In genomic region chr7:100477871-100478248, GRCh38 we compare ENCODE assay signal across 8 cellular contexts. TPM values are rescaled to one million over a fixed set of nuclear protein-coding genes. Genes with fewer than 3 reads are reported as not detected.
DNase-seq lines count a peak whose midpoint lies in the region; ATAC-seq and TF ChIP-seq lines count a peak whose summit lies in the region.

No MANE protein-coding gene starts in this region.

- H3F3A ChIP-seq in MM.1S (ENCODE audit: insufficient read depth, low read length), result peaks cover 3% of the 10 kb centered on the region; the same call in 1 of the 2 replicates

- no peaks in the 10 kb centered on the region for H3K9me3 Mint-ChIP-seq in effector memory CD8-positive, alpha-beta T cell
- no peaks in the 10 kb centered on the region for H3K9me3 Mint-ChIP-seq in neural crest cell

- H3K4me3 ChIP-seq in BJ (ENCODE audit: low read depth, low read length) (peak overlapping the region; percentile 98), MM.1S (ENCODE audit: low read length) (peak overlapping the region; percentile 92)

- no peaks in the 10 kb centered on the region for H3K27me3 ChIP-seq in BJ (ENCODE audit: control insufficient read depth, insufficient read depth, low read length)
- H3K27me3 ChIP-seq in MM.1S (replicated peaks; ENCODE audit: insufficient read depth, low read length), result no peaks in the 10 kb centered on the region

- H3K9me2 ChIP-seq in MM.1S (replicated peaks; ENCODE audit: insufficient read depth, low read length), result no peaks in the 10 kb centered on the region

- no peak for TF ChIP-seq CTCF in BJ (IDR thresholded peaks at IDR 0.05; ENCODE audit: insufficient read depth, low read depth, low read length)
- no peak for TF ChIP-seq CTCF in MM.1S (IDR thresholded peaks at IDR 0.05; ENCODE audit: low read length)
- no peak for TF ChIP-seq CTCF in neural crest cell (conservative IDR thresholded peaks at IDR 0.05)

- CTCF ChIA-PET in BJ (lab: Yijun Ruan, JAX), result interaction anchor here (0.8 to 5.2 kb wide), 7 partner anchors 9 to 124 kb away, joined by 3 to 34 read pairs (median 11); partner anchors contain the start of genes PCOLCE and SPACDR

- no peak overlapping the region for H2AFZ ChIP-seq in MM.1S (ENCODE audit: low read length)

- POLR2A ChIA-PET in BJ (lab: Charles Lee), result interaction anchor here (0.6 kb wide), 1 partner anchor 70 kb away, joined by 3 read pairs; no protein-coding TSS in a partner anchor

- peak overlapping the region; percentile 61 for H3K4me2 ChIP-seq in MM.1S (ENCODE audit: low read depth, low read length)

- no peaks in the 10 kb centered on the region for H4K20me1 ChIP-seq in MM.1S (ENCODE audit: insufficient read depth, low read length)

- H3K27me3 Mint-ChIP-seq in effector memory CD8-positive, alpha-beta T cell, result no peaks in the 10 kb centered on the region
- no peaks in the 10 kb centered on the region for H3K27me3 Mint-ChIP-seq in neural crest cell (ENCODE audit: low read depth)

- H3K27ac Mint-ChIP-seq in effector memory CD8-positive, alpha-beta T cell, result peak overlapping the region; percentile 81 to 92
- no peak overlapping the region for H3K27ac Mint-ChIP-seq in neural crest cell (ENCODE audit: unreplicated experiment)

- H3K9ac ChIP-seq in MM.1S (ENCODE audit: low read length), result peak overlapping the region; percentile 78; the same call in 1 of the 2 replicates

- no peak overlapping the region for H3K27ac ChIP-seq in MM.1S (ENCODE audit: low read length)

- peaks cover 59% of the 10 kb centered on the region for H3K36me3 Mint-ChIP-seq in effector memory CD8-positive, alpha-beta T cell (ENCODE audit: insufficient read depth)
- no peaks in the 10 kb centered on the region for H3K36me3 Mint-ChIP-seq in neural crest cell (ENCODE audit: low read depth)

- peaks cover 42 to 50% of the 10 kb centered on the region in 2 donors for H3K4me1 Mint-ChIP-seq in effector memory CD8-positive, alpha-beta T cell (ENCODE audit: low read depth in 2 of 2)
- peaks cover 36% of the 10 kb centered on the region for H3K4me1 Mint-ChIP-seq in neural crest cell

- ATAC-seq in effector memory CD8-positive, alpha-beta T cell (replicated peaks), result no peak

- H3K4me1 ChIP-seq in MM.1S (ENCODE audit: low read length), result peaks cover 11% of the 10 kb centered on the region

- H3K36me3 ChIP-seq in BJ (ENCODE audit: control insufficient read depth, insufficient read depth, low read length) (peaks cover 10% of the 10 kb centered on the region), MM.1S (replicated peaks; ENCODE audit: insufficient read depth, low read length) (no peaks in the 10 kb centered on the region)

- H3K9me3 ChIP-seq in MM.1S (replicated peaks; ENCODE audit: insufficient read depth, low read length), result no peaks in the 10 kb centered on the region

- peaks cover 40% of the 10 kb centered on the region for H3K79me2 ChIP-seq in MM.1S (ENCODE audit: low read length)

- no peak for DNase-seq in BJ (ENCODE audit: low read depth)
- no peak for DNase-seq in MM.1S
- DNase-seq in effector memory CD8-positive, alpha-beta T cell, result no peak
- no peak for DNase-seq in neural crest cell (ENCODE audit: low read depth, low spot score)
- DNase-seq in NCI-H1436 (lab: John Stamatoyannopoulos, UW), result no peak
- DNase-seq in Kasumi-1 (lab: John Stamatoyannopoulos, UW), result no peak
- DNase-seq in stimulated activated CD4-positive, alpha-beta T cell treated with anti-CD3 and anti-CD28 coated beads, Interleukin-1b, Interleukin-23, amount 100 ng/mL, for 48 hours, result no peak
- DNase-seq in medulla oblongata (ENCODE audit: extremely low spot score), result no peak

- peak overlapping the region; percentile 82 to 83 for H3K4me3 Mint-ChIP-seq in effector memory CD8-positive, alpha-beta T cell
- H3K4me3 Mint-ChIP-seq in neural crest cell, result peak overlapping the region; percentile 93

RNA-seq across cellular contexts. Expression of gene TSC22D4, which starts 1.2 kb away (rescaled TPM):
- polyA plus RNA-seq in BJ (2011; rRNA removed), result 9.7 and 20.7 TPM in 2 replicates
- 7.5 and 9.5 TPM in 2 replicates for polyA minus RNA-seq in BJ (2011; rRNA and poly(A)+ RNA removed)
- total RNA-seq in neural crest cell, result 28.8 and 32.8 TPM in 2 replicates

RNA-seq across cellular contexts. Expression of gene NYAP1, which starts 5.9 kb away (rescaled TPM):
- 0.10 and 0.15 TPM in 2 replicates for polyA plus RNA-seq in BJ (2011; rRNA removed)
- not detected in 2 replicates for polyA minus RNA-seq in BJ (2011; rRNA and poly(A)+ RNA removed)
- 4.8 and 5.2 TPM in 2 replicates for total RNA-seq in neural crest cell

RNA-seq across cellular contexts. Expression of gene SPACDR, which starts 13.8 kb away (rescaled TPM):
- 0.21 and 0.32 TPM in 2 replicates for polyA plus RNA-seq in BJ (2011; rRNA removed)
- 0.38 TPM in 1 of 2 replicates, not detected in the other for polyA minus RNA-seq in BJ (2011; rRNA and poly(A)+ RNA removed)
- 1.0 and 1.4 TPM in 2 replicates for total RNA-seq in neural crest cell

RNA-seq across cellular contexts. Expression of gene PPP1R35, which starts 41.6 kb away (rescaled TPM):
- 10.6 and 13.1 TPM in 2 replicates for polyA plus RNA-seq in BJ (2011; rRNA removed)
- polyA minus RNA-seq in BJ (2011; rRNA and poly(A)+ RNA removed), result 3.6 and 7.1 TPM in 2 replicates
- total RNA-seq in neural crest cell, result 39.5 and 42.1 TPM in 2 replicates

RNA-seq across cellular contexts. Expression of gene MEPCE, which starts 48.2 kb away (rescaled TPM):
- polyA plus RNA-seq in BJ (2011; rRNA removed), result 15.7 and 19.1 TPM in 2 replicates
- polyA minus RNA-seq in BJ (2011; rRNA and poly(A)+ RNA removed), result 18.9 and 25.2 TPM in 2 replicates
- total RNA-seq in neural crest cell, result 46.9 and 49.8 TPM in 2 replicates
